In the genomic region with DNA sequence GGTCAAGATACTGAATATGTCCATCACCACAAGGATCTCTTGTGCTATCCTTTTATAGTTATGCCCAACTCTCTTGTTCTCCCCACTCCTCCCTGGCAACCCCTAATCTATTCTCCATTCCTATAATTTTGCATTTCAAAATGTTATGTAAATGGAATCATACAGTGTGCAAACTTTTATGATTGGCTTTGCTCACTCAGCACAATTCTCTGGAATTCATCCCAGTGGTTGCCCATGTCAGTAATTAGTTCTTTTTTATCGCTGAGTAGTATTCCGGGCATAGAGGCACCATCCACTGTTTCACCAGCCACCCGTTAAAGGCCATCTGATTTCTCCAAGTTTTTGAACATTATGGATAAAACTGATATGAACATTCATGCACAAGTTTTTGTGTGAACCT, we compare ENCODE assay signal across 39 cellular contexts. TPM values are rescaled to one million over a fixed set of nuclear protein-coding genes. Genes with fewer than 3 reads are reported as not detected.
DNase-seq lines count a peak whose midpoint lies in the region; ATAC-seq, FAIRE-seq and TF ChIP-seq lines count a peak whose summit lies in the region.
"Had no signal": no experiment of that assay in that cellular context is flagged by ENCODE, and none has a peak within 500 bp of the region (broad histone marks: within the 10 kb centered on the region; RNA-seq: fewer than 3 reads in every experiment).

No MANE protein-coding gene starts in this region.

- POLR2A ChIA-PET in HepG2 (lab: Yijun Ruan, JAX) (no interaction called here), A549 (lab: Yijun Ruan, JAX) (no interaction called here), IMR-90 (lab: Charles Lee; ENCODE audit: unreplicated experiment) (no interaction called here), K562 (lab: Yijun Ruan, JAX) (interaction anchor here (1.3 kb wide), 1 partner anchor 14 kb away, joined by 3 read pairs; no protein-coding TSS in a partner anchor)

- H3K27ac ChIP-seq in HepG2 (ENCODE audit: extremely low read length, insufficient read depth, low read length) (no peak overlapping the region), right lobe of liver (no peak overlapping the region), A549 (no peak overlapping the region), IMR-90 (ENCODE audit: insufficient read depth, low read length) (no peak overlapping the region), K562 (ENCODE audit: extremely low read depth, low read depth, low read length) (no peak overlapping the region)
- H3K27ac ChIP-seq: 22Rv1; BLaER1; BLaER1 treated with 17β-estradiol and CSF1 and Interleukin-3, amounts not matched to agents 10 nM and 100 nM; C4-2B had no signal

- H2AK9ac ChIP-seq in IMR-90 (replicated peaks; ENCODE audit: low read depth, low read length, poor library complexity), result no peak overlapping the region

- H3K4ac ChIP-seq in IMR-90 (ENCODE audit: low read depth, low read length), result no peak overlapping the region

- H3K36me3 ChIP-seq in HepG2 (replicated peaks in 1 of 2; ENCODE audit: control insufficient read depth in 1 of 2, insufficient read depth in 2 of 2, low read length in 2 of 2) (no peaks in the 10 kb centered on the region), right lobe of liver (no peaks in the 10 kb centered on the region), IMR-90 (ENCODE audit: control insufficient read depth, insufficient read depth, low read length) (no peaks in the 10 kb centered on the region), K562 (ENCODE audit: control insufficient read depth, insufficient read depth, low read length) (no peaks in the 10 kb centered on the region)
- H3K36me3 ChIP-seq: BE2C; BLaER1; BLaER1 treated with 17β-estradiol and CSF1 and Interleukin-3, amounts not matched to agents 10 nM and 100 nM had no signal

- BruUV-seq in HepG2 (replicated peaks; lab: Mats Ljungman, UMichigan) (no TSS peak), IMR-90 (replicated peaks; lab: Mats Ljungman, UMichigan) (no TSS peak), K562 (replicated peaks; lab: Mats Ljungman, UMichigan) (no TSS peak)

- FAIRE-seq in HepG2 (lab: Jason Lieb, UNC) (no peak), A549 (lab: Jason Lieb, UNC) (no peak), K562 (lab: Jason Lieb, UNC) (no peak)
- FAIRE-seq: A204.1, D721Med had no signal

- H3K27me3 ChIP-seq in HepG2 (ENCODE audit: control insufficient read depth in 1 of 2, insufficient read depth in 2 of 2, low read length in 2 of 2), result no peaks in the 10 kb centered on the region
- no peaks in the 10 kb centered on the region for H3K27me3 ChIP-seq in right lobe of liver
- no peaks in the 10 kb centered on the region; the same call in 1 of the 2 replicates for H3K27me3 ChIP-seq in IMR-90 (ENCODE audit: control insufficient read depth, insufficient read depth, low read length)
- peaks cover 3 to 35% of the 10 kb centered on the region in 2 experiments; a peak in 3 of 5 replicates for H3K27me3 ChIP-seq in K562 (ENCODE audit: control insufficient read depth in 2 of 2, insufficient read depth in 2 of 2, low read length in 2 of 2)
- H3K27me3 ChIP-seq: BE2C; BLaER1; BLaER1 treated with 17β-estradiol and CSF1 and Interleukin-3, amounts not matched to agents 10 nM and 100 nM had no signal

- H4K91ac ChIP-seq in IMR-90 (ENCODE audit: insufficient read depth, low read depth, low read length), result no peak overlapping the region

- H3K18ac ChIP-seq in IMR-90 (ENCODE audit: low read depth, low read length), result no peak overlapping the region

- CTCF ChIA-PET in HepG2 (lab: Yijun Ruan, JAX; ENCODE audit: low intra/inter-chr PET ratio, low total read pairs) (interaction anchor here (1.2 kb wide), 1 partner anchor 41 kb away, joined by 3 read pairs; no protein-coding TSS in a partner anchor), A549 (lab: Yijun Ruan, JAX) (interaction anchor here (1.9 kb wide), 1 partner anchor 40 kb away, joined by 5 read pairs; a partner anchor contains a TSS), IMR-90 (lab: Yijun Ruan, JAX) (no interaction called here), K562 (lab: Yijun Ruan, JAX; ENCODE audit: low intra/inter-chr PET ratio) (no interaction called here)

- H3K23ac ChIP-seq in IMR-90 (ENCODE audit: low read depth, low read length), result no peak overlapping the region

- no peak overlapping the region for H2BK20ac ChIP-seq in IMR-90 (ENCODE audit: low read depth, low read length)

- H4K5ac ChIP-seq in IMR-90 (ENCODE audit: low read depth, low read length), result no peak overlapping the region

- TF ChIP-seq CTCF in HepG2 (CRISPR knock-in tag; IDR thresholded peaks at IDR 0.05) (no peak), right lobe of liver (IDR thresholded peaks at IDR 0.05) (no peak), A549 (IDR thresholded peaks at IDR 0.05) (no peak), IMR-90 (conservative IDR thresholded peaks at IDR 0.05; ENCODE audit: low read depth, low read length) (no peak), K562 (IDR thresholded peaks at IDR 0.05 in 2 of 3, conservative IDR thresholded peaks at IDR 0.05 in 1 of 3; ENCODE audit: insufficient read depth in 2 of 3, low read depth in 1 of 3, low read length in 3 of 3) (no peak)

- ATAC-seq in HepG2 (no peak), right lobe of liver (no peak), A549 (no peak), IMR-90 (ENCODE audit: low read depth) (no peak), K562 (no peak), GM21576 (IDR thresholded peaks at IDR 0.05; ENCODE audit: unreplicated experiment) (no peak)
- ATAC-seq: CD8-positive, alpha-beta T cell had no signal

- WGBS in HepG2 (ENCODE audit: low lambda C conversion rate), result 80% methylated on average over 3 of the region's 3 CpGs
- 93% methylated on average over 3 of the region's 3 CpGs for WGBS in right lobe of liver (ENCODE audit: insufficient coverage, low coverage, low lambda C conversion rate, missing lambda C conversion rate)
- WGBS in A549 (ENCODE audit: missing lambda C conversion rate), result 97% methylated on average over 3 of the region's 3 CpGs
- 85% methylated on average over 2 of the region's 3 CpGs; no CpG with 5 or more reads in 1 of the 2 experiments for WGBS in IMR-90 (ENCODE audit: extremely low coverage in 2 of 2, insufficient read length in 1 of 2), 2 experiments
- WGBS in K562 (ENCODE audit: insufficient coverage, low coverage, missing lambda C conversion rate), result 5% methylated on average over 3 of the region's 3 CpGs

- TF ChIP-seq POLR2A in HepG2 (IDR thresholded peaks at IDR 0.05; ENCODE audit: insufficient read depth in 1 of 2, low read depth in 2 of 2, low read length in 2 of 2) (no peak), right lobe of liver (IDR thresholded peaks at IDR 0.05) (no peak), A549 (IDR thresholded peaks at IDR 0.05; ENCODE audit: low read length) (no peak), IMR-90 (IDR thresholded peaks at IDR 0.05; ENCODE audit: low read depth, low read length) (no peak), K562 (conservative IDR thresholded peaks at IDR 0.05) (no peak)

- H3K9me3 ChIP-seq in HepG2 (ENCODE audit: low read length) (no peaks in the 10 kb centered on the region), right lobe of liver (no peaks in the 10 kb centered on the region), A549 (no peaks in the 10 kb centered on the region), IMR-90 (ENCODE audit: control insufficient read depth, insufficient read depth, low read length) (no peaks in the 10 kb centered on the region), K562 (replicated peaks; ENCODE audit: control insufficient read depth, insufficient read depth, low read depth, low read length) (no peaks in the 10 kb centered on the region)
- H3K9me3 ChIP-seq: BE2C; BLaER1; BLaER1 treated with 17β-estradiol and CSF1 and Interleukin-3, amounts not matched to agents 10 nM and 100 nM; Caco-2 had no signal

- H3K14ac ChIP-seq in IMR-90 (replicated peaks; ENCODE audit: low read depth, low read length), result no peak overlapping the region

- H4K8ac ChIP-seq in IMR-90 (ENCODE audit: low read depth in 2 of 2, low read length in 2 of 2), result no peak overlapping the region

- H3K9ac ChIP-seq in HepG2 (ENCODE audit: insufficient read depth, low read depth, low read length), result no peak overlapping the region
- no peak overlapping the region for H3K9ac ChIP-seq in IMR-90 (ENCODE audit: low read depth, low read length)
- no peak overlapping the region for H3K9ac ChIP-seq in K562 (ENCODE audit: insufficient read depth in 1 of 2, low read depth in 2 of 2, low read length in 2 of 2)
- H3K9ac ChIP-seq: BLaER1; BLaER1 treated with 17β-estradiol and CSF1 and Interleukin-3, amounts not matched to agents 10 nM and 100 nM had no signal

- DNase-seq in HepG2 (ENCODE audit: low spot score) (no peak), right lobe of liver (no peak), A549 (ENCODE audit: low read depth in 1 of 2, low spot score in 1 of 2) (no peak), IMR-90 (no peak), K562 (ENCODE audit: extremely low read depth in 1 of 4, low spot score in 3 of 4) (no peak), middle frontal gyrus (ENCODE audit: extremely low spot score, low spot score) (no peak)
- no peak for DNase-seq in activated CD4-positive, alpha-beta T cell treated with anti-CD3 and anti-CD28 coated beads, Interleukin-2, amount 50 U/mL, for 4 hours
- DNase-seq: 8988T; ACHN; AML-193; BE2C; C1 segment of cervical spinal cord; Caco-2; Calu3; CD4-positive, alpha-beta memory T cell; CD4-positive, alpha-beta T cell; CD4-positive, CD25-positive, alpha-beta regulatory T cell; CD8-positive, alpha-beta memory T cell; CD8-positive, alpha-beta T cell; COR-L47; DMS 273 treated with DMSO at 0.1 percent for 48 hours; DMS153; DMS53; DMS79; DMS79 treated with DMSO at 0.1 percent for 48 hours; DND-41; EL had no signal

- TF ChIP-seq EP300 in HepG2 (IDR thresholded peaks at IDR 0.05; ENCODE audit: low read depth in 2 of 2, low read length in 2 of 2) (no peak), HepG2 (CRISPR knock-in tag; IDR thresholded peaks at IDR 0.05; ENCODE audit: borderline replicate concordance) (no peak), A549 (IDR thresholded peaks at IDR 0.05) (no peak), K562 (IDR thresholded peaks at IDR 0.05; ENCODE audit: low read length) (no peak)

- H3K4me1 ChIP-seq in HepG2 (ENCODE audit: insufficient read depth, low read length) (peaks cover 49% of the 10 kb centered on the region), right lobe of liver (no peaks in the 10 kb centered on the region), A549 (0 out of 3 replicates have a peak, but pooled peaks cover 1% of the 10 kb centered on the region), IMR-90 (ENCODE audit: control insufficient read depth, insufficient read depth, low read length) (no peaks in the 10 kb centered on the region), K562 (replicated peaks in 1 of 2; ENCODE audit: control insufficient read depth in 2 of 2, insufficient read depth in 2 of 2, low read length in 2 of 2) (peaks cover 0 to 4% of the 10 kb centered on the region in 2 experiments; a peak in 2 of 5 replicates)
- H3K4me1 ChIP-seq: BE2C had no signal

- TF ChIP-seq RAD21 in HepG2 (CRISPR knock-in tag; IDR thresholded peaks at IDR 0.05), result no peak
- no peak for TF ChIP-seq RAD21 in A549 (conservative IDR thresholded peaks at IDR 0.05 in 1 of 2, IDR thresholded peaks at IDR 0.05 in 1 of 2)
- TF ChIP-seq RAD21 in IMR-90 (IDR thresholded peaks at IDR 0.05; ENCODE audit: low read length), result no peak
- no peak for TF ChIP-seq RAD21 in K562 (CRISPR knock-in tag; conservative IDR thresholded peaks at IDR 0.05 in 1 of 2, IDR thresholded peaks at IDR 0.05 in 1 of 2)

- no peak overlapping the region for H2BK120ac ChIP-seq in IMR-90 (ENCODE audit: low read depth, low read length)

- no peaks in the 10 kb centered on the region for H3K79me2 ChIP-seq in HepG2 (ENCODE audit: insufficient read depth, low read length)
- no peaks in the 10 kb centered on the region for H3K79me2 ChIP-seq in K562 (ENCODE audit: control insufficient read depth, insufficient read depth, low read length)

- in situ Hi-C loops in HepG2 (cut with HindIII; ENCODE audit: extremely low pct_ligation_motif_present, low pct_unique_long_range_greater_than_20kb), result no loop called here
- in situ Hi-C loops in IMR-90 (cut with MboI; ENCODE audit: low sequenced_read_pairs), result loop anchor here (10.0 kb wide), 1 partner anchor 488 kb away; no protein-coding TSS in a partner anchor
- in situ Hi-C loops in K562 (cut with MboI), result no loop called here

- no peak overlapping the region for H2BK15ac ChIP-seq in IMR-90 (ENCODE audit: low read depth, low read length)

- no peaks in the 10 kb centered on the region for H3K79me1 ChIP-seq in IMR-90 (ENCODE audit: low read depth in 1 of 2, low read length in 2 of 2)

- dilution Hi-C loops in IMR-90 (cut with HindIII; ENCODE audit: low sequenced_read_pairs, unreplicated experiment), result no loop called here

- no peak overlapping the region for H3K4me2 ChIP-seq in HepG2 (ENCODE audit: low read depth, low read length)
- H3K4me2 ChIP-seq in A549, result no peak overlapping the region
- H3K4me2 ChIP-seq in IMR-90 (ENCODE audit: low read depth, low read length), result no peak overlapping the region
- no peak overlapping the region for H3K4me2 ChIP-seq in K562 (ENCODE audit: insufficient read depth, low read length)
- H3K4me2 ChIP-seq: BLaER1; BLaER1 treated with 17β-estradiol and CSF1 and Interleukin-3, amounts not matched to agents 10 nM and 100 nM had no signal

- H3K4me3 ChIP-seq in HepG2 (replicated peaks in 1 of 3; ENCODE audit: insufficient read depth in 1 of 3, low read depth in 2 of 3, low read length in 3 of 3), result no peak overlapping the region
- no peak overlapping the region for H3K4me3 ChIP-seq in right lobe of liver
- no peak overlapping the region for H3K4me3 ChIP-seq in A549
- no peak overlapping the region for H3K4me3 ChIP-seq in IMR-90 (ENCODE audit: insufficient read depth, low read depth, low read length)
- no peak overlapping the region for H3K4me3 ChIP-seq in K562
- H3K4me3 ChIP-seq: BLaER1; BLaER1 treated with 17β-estradiol and CSF1 and Interleukin-3, amounts not matched to agents 10 nM and 100 nM had no signal

- no peak overlapping the region for H2BK5ac ChIP-seq in IMR-90 (ENCODE audit: low read depth, low read length, poor library complexity, severe bottlenecking)

- H2AK5ac ChIP-seq in IMR-90 (ENCODE audit: low read depth, low read length), result no peak overlapping the region

- H4K20me1 ChIP-seq in HepG2 (ENCODE audit: insufficient read depth, low read length) (no peaks in the 10 kb centered on the region), IMR-90 (ENCODE audit: insufficient read depth, low read length) (no peaks in the 10 kb centered on the region), K562 (replicated peaks; ENCODE audit: control insufficient read depth, insufficient read depth, low read length) (no peaks in the 10 kb centered on the region)
- H4K20me1 ChIP-seq: BLaER1; BLaER1 treated with 17β-estradiol and CSF1 and Interleukin-3, amounts not matched to agents 10 nM and 100 nM had no signal

- H2AFZ ChIP-seq in HepG2 (ENCODE audit: low read length), result no peak overlapping the region
- no peak overlapping the region for H2AFZ ChIP-seq in IMR-90 (replicated peaks; ENCODE audit: low read length, poor library complexity)
- H2AFZ ChIP-seq in K562 (ENCODE audit: low read depth, low read length), result no peak overlapping the region

- no peak overlapping the region for H3K56ac ChIP-seq in IMR-90 (ENCODE audit: extremely low read depth, insufficient read depth, low read length)

- no peaks in the 10 kb centered on the region; the same call in 1 of the 2 replicates for H3K9me1 ChIP-seq in IMR-90 (ENCODE audit: insufficient read depth, low read length)
- no peaks in the 10 kb centered on the region for H3K9me1 ChIP-seq in K562 (ENCODE audit: control insufficient read depth, insufficient read depth, low read length)

- intact Hi-C loops in HepG2 (cut with micrococcal nuclease; ENCODE audit: unreplicated experiment), result loop anchor here (10.0 kb wide), 2 partner anchors 248 to 478 kb away; no protein-coding TSS in a partner anchor
- intact Hi-C loops in right lobe of liver (cut with DNase I), result no loop called here
- intact Hi-C loops in IMR-90 (cut with micrococcal nuclease), result no loop called here
- intact Hi-C loops in K562 (cut with micrococcal nuclease), result loop anchor here (10.0 kb wide), 1 partner anchor 102 kb away; no protein-coding TSS in a partner anchor

RNA-seq across cellular contexts. Expression of a gene that starts 38.4 kb away (rescaled TPM):
- total RNA-seq in HepG2 (2016; rRNA removed; fragmentation: Illumina TruSeq; extraction: Trizol) (45.7 and 109 TPM in 2 replicates), right lobe of liver (10 to 100 TPM; 20.3 to 45.4 (median 32.2) TPM), IMR-90 (2012; rRNA removed) (18.6 and 26.4 TPM in 2 replicates), K562 (2014; rRNA removed) (24.1 and 25.3 TPM in 2 replicates), K562 (2014; rRNA removed; fragmentation: Illumina TruSeq; extraction: Trizol) (31.5 and 36.1 TPM in 2 replicates), K562 (2015; rRNA removed; fragmentation: Illumina TruSeq; extraction: Trizol) (23.3 and 28.3 TPM in 2 replicates), K562 (2021) (21.8 and 22.8 TPM in 2 replicates)
- 31.6 and 37.7 TPM in 2 replicates for total RNA-seq in HepG2 (2016; cell fraction: cytosol; rRNA removed; fragmentation: Illumina TruSeq; extraction: Trizol; ENCODE audit: low read depth)
- total RNA-seq in HepG2 (2016; cell fraction: insoluble cytoplasmic fraction; rRNA removed; fragmentation: Illumina TruSeq; extraction: Trizol), result 40.9 and 111 TPM in 2 replicates
- total RNA-seq in HepG2 (2016; cell fraction: membrane; rRNA removed; fragmentation: Illumina TruSeq; extraction: Trizol), result 40.3 and 50.9 TPM in 2 replicates
- total RNA-seq in HepG2 (2016; cell fraction: nucleus; rRNA removed; fragmentation: Illumina TruSeq; extraction: Trizol), result 138 and 175 TPM in 2 replicates
- polyA plus RNA-seq in HepG2 (2011; rRNA removed) (87.2 and 87.6 TPM in 2 replicates), A549 (2011; rRNA removed) (28.2 and 34.8 TPM in 2 replicates), A549 (2017; fragmentation: RNase III; extraction: RNeasy Plus Mini Kit Qiagen cat#74134 plus additional on column Dnase treatment) (27.0 to 29.2 TPM (median 28.8 TPM) in 3 replicates), IMR-90 (2012; rRNA removed) (13.0 and 14.5 TPM in 2 replicates), K562 (2011; rRNA removed) (27.2 and 28.4 TPM in 2 replicates), K562 (2014; fragmentation: Illumina TruSeq; extraction: Trizol) (17.7 and 21.3 TPM in 2 replicates), K562 (2014; fragmentation: Nextera tagmentation; extraction: Ambion mirVana) (1 to 10 TPM; 9.0 to 9.5 TPM), K562 (2014; rRNA removed) (21.0 and 23.3 TPM in 2 replicates)
- 33.2 and 46.3 TPM in 2 replicates for polyA plus RNA-seq in HepG2 (2011; cell fraction: cytosol; rRNA removed)
- polyA plus RNA-seq in HepG2 (2011; cell fraction: nucleus; rRNA removed), result 67.6 and 82.1 TPM in 2 replicates
- 91.6 and 103 TPM in 2 replicates for polyA plus RNA-seq in HepG2 (2012)
- polyA plus RNA-seq in HepG2 (2016; cell fraction: cytosol; fragmentation: Illumina TruSeq; extraction: Trizol; ENCODE audit: low read depth), result 12.2 and 15.7 TPM in 2 replicates
- 37.5 and 38.4 TPM in 2 replicates for polyA plus RNA-seq in HepG2 (2016; cell fraction: insoluble cytoplasmic fraction; fragmentation: Illumina TruSeq; extraction: Trizol; ENCODE audit: low read depth)
- polyA plus RNA-seq in HepG2 (2016; cell fraction: membrane; fragmentation: Illumina TruSeq; extraction: Trizol; ENCODE audit: low read depth), result 22.7 and 27.3 TPM in 2 replicates
- 273 and 274 TPM in 2 replicates for polyA plus RNA-seq in HepG2 (2016; cell fraction: nucleus; fragmentation: Illumina TruSeq; extraction: Trizol; ENCODE audit: insufficient read depth, low read depth)
- polyA minus RNA-seq in HepG2 (2011; rRNA and poly(A)+ RNA removed; ENCODE audit: low replicate concordance), result 41.3 and 47.7 TPM in 2 replicates
- 41.9 and 57.0 TPM in 2 replicates for polyA minus RNA-seq in HepG2 (2011; cell fraction: cytosol; rRNA and poly(A)+ RNA removed)
- 147 and 171 TPM in 2 replicates for polyA minus RNA-seq in HepG2 (2011; cell fraction: nucleus; rRNA and poly(A)+ RNA removed)
- polyA plus RNA-seq in A549 (2012; cell fraction: cytosol; rRNA removed), result 12.8 and 18.2 TPM in 2 replicates
- polyA plus RNA-seq in A549 (2012; cell fraction: nucleus; rRNA removed), result 25.2 and 27.2 TPM in 2 replicates
- 15.7 and 18.3 TPM in 2 replicates for polyA minus RNA-seq in A549 (2011; rRNA and poly(A)+ RNA removed)
- polyA plus RNA-seq in IMR-90 (2012; cell fraction: cytosol; rRNA removed), result 6.0 and 11.0 TPM in 2 replicates
- polyA plus RNA-seq in IMR-90 (2012; cell fraction: nucleus; rRNA removed; ENCODE audit: low replicate concordance), result 24.2 and 39.6 TPM in 2 replicates
- 82.0 and 197 TPM in 2 replicates for total RNA-seq in K562 (2011; cell fraction: chromatin; rRNA removed; ENCODE audit: low replicate concordance)
- 55.7 and 63.3 TPM in 2 replicates for total RNA-seq in K562 (2011; cell fraction: nucleolus; rRNA removed)
- total RNA-seq in K562 (2011; cell fraction: nucleoplasm; rRNA removed), result 101 and 175 TPM in 2 replicates
- polyA plus RNA-seq in K562 (2011; cell fraction: cytosol; rRNA removed), result 8.5 and 12.5 TPM in 2 replicates
- polyA plus RNA-seq in K562 (2011; cell fraction: nucleus; rRNA removed), result 34.9 and 38.9 TPM in 2 replicates
- 12.4 and 17.9 TPM in 2 replicates for polyA plus RNA-seq in K562 (2012)
- 31.2 and 33.4 TPM in 2 replicates for polyA minus RNA-seq in K562 (2011; rRNA and poly(A)+ RNA removed)
- 11.4 and 13.9 TPM in 2 replicates for polyA minus RNA-seq in K562 (2011; cell fraction: cytosol; rRNA and poly(A)+ RNA removed)
- 25.7 and 42.1 TPM in 2 replicates for polyA minus RNA-seq in K562 (2011; cell fraction: nucleus; rRNA and poly(A)+ RNA removed)

RNA-seq across cellular contexts. Expression of a gene that starts 40.4 kb away (rescaled TPM):
- total RNA-seq in HepG2 (2016; rRNA removed; fragmentation: Illumina TruSeq; extraction: Trizol), result 0.18 TPM in 1 of 2 replicates, not detected in the other
- not detected in 2 replicates for total RNA-seq in HepG2 (2016; cell fraction: cytosol; rRNA removed; fragmentation: Illumina TruSeq; extraction: Trizol; ENCODE audit: low read depth)
- total RNA-seq in HepG2 (2016; cell fraction: insoluble cytoplasmic fraction; rRNA removed; fragmentation: Illumina TruSeq; extraction: Trizol), result 0.13 TPM in 1 of 2 replicates, not detected in the other
- total RNA-seq in HepG2 (2016; cell fraction: membrane; rRNA removed; fragmentation: Illumina TruSeq; extraction: Trizol), result 0.28 TPM in 1 of 2 replicates, not detected in the other
- not detected in 2 replicates for total RNA-seq in HepG2 (2016; cell fraction: nucleus; rRNA removed; fragmentation: Illumina TruSeq; extraction: Trizol)
- polyA plus RNA-seq in HepG2 (2011; rRNA removed), result 0.20 and 0.26 TPM in 2 replicates
- polyA plus RNA-seq in HepG2 (2011; cell fraction: cytosol; rRNA removed), result 0.43 and 0.49 TPM in 2 replicates
- 0.14 and 0.26 TPM in 2 replicates for polyA plus RNA-seq in HepG2 (2011; cell fraction: nucleus; rRNA removed)
- polyA plus RNA-seq in HepG2 (2012), result 0.08 and 0.29 TPM in 2 replicates
- 0.20 TPM in 1 of 2 replicates, not detected in the other for polyA plus RNA-seq in HepG2 (2016; cell fraction: cytosol; fragmentation: Illumina TruSeq; extraction: Trizol; ENCODE audit: low read depth)
- not detected in 2 replicates for polyA plus RNA-seq in HepG2 (2016; cell fraction: insoluble cytoplasmic fraction; fragmentation: Illumina TruSeq; extraction: Trizol; ENCODE audit: low read depth)
- 0.47 TPM in 1 of 2 replicates, not detected in the other for polyA plus RNA-seq in HepG2 (2016; cell fraction: membrane; fragmentation: Illumina TruSeq; extraction: Trizol; ENCODE audit: low read depth)
- polyA plus RNA-seq in HepG2 (2016; cell fraction: nucleus; fragmentation: Illumina TruSeq; extraction: Trizol; ENCODE audit: insufficient read depth, low read depth), result not detected in 2 replicates
- polyA minus RNA-seq in HepG2 (2011; rRNA and poly(A)+ RNA removed; ENCODE audit: low replicate concordance), result 40.8 TPM in 1 of 2 replicates, not detected in the other
- 0.99 TPM in 1 of 2 replicates, not detected in the other for polyA minus RNA-seq in HepG2 (2011; cell fraction: cytosol; rRNA and poly(A)+ RNA removed)
- polyA minus RNA-seq in HepG2 (2011; cell fraction: nucleus; rRNA and poly(A)+ RNA removed), result not detected in 2 replicates
- under 1 TPM in 1 of 6 experiments, not detected in 5; 0.20 TPM for total RNA-seq in right lobe of liver
- 1.5 and 2.4 TPM in 2 replicates for polyA plus RNA-seq in A549 (2011; rRNA removed)
- 1.6 and 2.6 TPM in 2 replicates for polyA plus RNA-seq in A549 (2012; cell fraction: cytosol; rRNA removed)
- 1.4 and 1.8 TPM in 2 replicates for polyA plus RNA-seq in A549 (2012; cell fraction: nucleus; rRNA removed)
- 1.3 to 1.6 TPM (median 1.6 TPM) in 3 replicates for polyA plus RNA-seq in A549 (2017; fragmentation: RNase III; extraction: RNeasy Plus Mini Kit Qiagen cat#74134 plus additional on column Dnase treatment)
- 0.92 and 1.9 TPM in 2 replicates for polyA minus RNA-seq in A549 (2011; rRNA and poly(A)+ RNA removed)
- total RNA-seq in IMR-90 (2012; rRNA removed), result not detected in 2 replicates
- 0.17 and 0.24 TPM in 2 replicates for polyA plus RNA-seq in IMR-90 (2012; rRNA removed)
- polyA plus RNA-seq in IMR-90 (2012; cell fraction: cytosol; rRNA removed), result 0.06 and 0.12 TPM in 2 replicates
- polyA plus RNA-seq in IMR-90 (2012; cell fraction: nucleus; rRNA removed; ENCODE audit: low replicate concordance), result 0.05 and 0.13 TPM in 2 replicates
- total RNA-seq in K562 (2011; cell fraction: chromatin; rRNA removed; ENCODE audit: low replicate concordance), result not detected in 2 replicates
- not detected in 2 replicates for total RNA-seq in K562 (2011; cell fraction: nucleolus; rRNA removed)
- total RNA-seq in K562 (2011; cell fraction: nucleoplasm; rRNA removed), result not detected in 2 replicates
- total RNA-seq in K562 (2014; rRNA removed), result not detected in 2 replicates
- total RNA-seq in K562 (2014; rRNA removed; fragmentation: Illumina TruSeq; extraction: Trizol), result not detected in 2 replicates
- not detected in 2 replicates for total RNA-seq in K562 (2015; rRNA removed; fragmentation: Illumina TruSeq; extraction: Trizol)
- not detected in 2 replicates for total RNA-seq in K562 (2021)
- polyA plus RNA-seq in K562 (2011; rRNA removed), result not detected in 2 replicates
- not detected in 2 replicates for polyA plus RNA-seq in K562 (2011; cell fraction: cytosol; rRNA removed)
- polyA plus RNA-seq in K562 (2011; cell fraction: nucleus; rRNA removed), result not detected in 2 replicates
- polyA plus RNA-seq in K562 (2012), result not detected in 2 replicates
- polyA plus RNA-seq in K562 (2014; fragmentation: Illumina TruSeq; extraction: Trizol), result not detected in 2 replicates
- polyA plus RNA-seq in K562 (2014; fragmentation: Nextera tagmentation; extraction: Ambion mirVana), result not detected
- not detected in 2 replicates for polyA plus RNA-seq in K562 (2014; rRNA removed)
- polyA minus RNA-seq in K562 (2011; rRNA and poly(A)+ RNA removed), result not detected in 2 replicates
- not detected in 2 replicates for polyA minus RNA-seq in K562 (2011; cell fraction: cytosol; rRNA and poly(A)+ RNA removed)
- polyA minus RNA-seq in K562 (2011; cell fraction: nucleus; rRNA and poly(A)+ RNA removed), result 0.13 TPM in 1 of 2 replicates, not detected in the other
- total RNA-seq: A673; B cell; CD4-positive, alpha-beta memory T cell; CD8-positive, alpha-beta memory T cell; CD8-positive, alpha-beta T cell had no signal
- polyA plus RNA-seq: AG04450; BJ; CD14-positive monocyte; CD8-positive, alpha-beta memory T cell had no signal

Comparison
In these comparisons a context has a peak if more than half of its experiments do, and no peak if none do; other contexts are left out.
1. intact Hi-C loops: an anchor here in HepG2 (10.0 kb wide) and K562 (10.0 kb wide); none called in right lobe of liver and IMR-90.
2. CTCF ChIA-PET loops: an anchor here in HepG2 (1.2 kb wide) and A549 (1.9 kb wide); none called in IMR-90 and K562.